In genomic region chr11:35066783-35067476, GRCh38 we compare ENCODE assay signal across 10 cellular contexts.
DNase-seq lines count a peak whose midpoint lies in the region; ATAC-seq and TF ChIP-seq lines count a peak whose summit lies in the region.
"Had no signal": no experiment of that assay in that cellular context is flagged by ENCODE, and none has a peak within 500 bp of the region (broad histone marks: within the 10 kb centered on the region; RNA-seq: fewer than 3 reads in every experiment).

No MANE protein-coding gene starts in this region.

- 59% methylated on average over 4 of the region's 4 CpGs for WGBS in thymus

- peaks cover 26% of the 10 kb centered on the region for H3K4me1 Mint-ChIP-seq in T-helper 2 cell treated with Interferon-gamma antibody and Interleukin-4, amounts not matched to agents 5 μg/mL and 100 μg/mL, for 36 hours (ENCODE audit: low read depth)
- H3K4me1 Mint-ChIP-seq in nephron progenitor cell = no peaks in the 10 kb centered on the region

- no peaks in the 10 kb centered on the region for H3K27me3 ChIP-seq in thymus (ENCODE audit: control insufficient read depth, insufficient read depth)

- peak overlapping the region; percentile 57 for H3K4me3 Mint-ChIP-seq in T-helper 2 cell treated with Interferon-gamma antibody and Interleukin-4, amounts not matched to agents 5 μg/mL and 100 μg/mL, for 36 hours
- no peak overlapping the region for H3K4me3 Mint-ChIP-seq in nephron progenitor cell

- H3K27ac Mint-ChIP-seq in T-helper 2 cell treated with Interferon-gamma antibody and Interleukin-4, amounts not matched to agents 5 μg/mL and 100 μg/mL, for 36 hours = peak overlapping the region; percentile 76
- H3K27ac Mint-ChIP-seq in nephron progenitor cell = no peak overlapping the region

- H3K9me3 Mint-ChIP-seq in T-helper 2 cell treated with Interferon-gamma antibody and Interleukin-4, amounts not matched to agents 5 μg/mL and 100 μg/mL, for 36 hours = peaks cover 29% of the 10 kb centered on the region
- H3K9me3 Mint-ChIP-seq in nephron progenitor cell = peaks cover 24% of the 10 kb centered on the region

- H3K36me3 Mint-ChIP-seq in T-helper 2 cell treated with Interferon-gamma antibody and Interleukin-4, amounts not matched to agents 5 μg/mL and 100 μg/mL, for 36 hours (ENCODE audit: low read depth) = peaks cover 23% of the 10 kb centered on the region
- H3K36me3 Mint-ChIP-seq in nephron progenitor cell (ENCODE audit: low read depth) = peaks cover 14% of the 10 kb centered on the region

- peaks cover 12% of the 10 kb centered on the region for H3K4me1 ChIP-seq in thymus (ENCODE audit: control insufficient read depth, insufficient read depth, low read length)

- peak; percentile 68 for ATAC-seq in HG03045 (IDR thresholded peaks at IDR 0.05; ENCODE audit: unreplicated experiment)
- ATAC-seq: HepG2 had no signal

- DNase-seq in activated gamma-delta T cell treated with Interleukin-2 at 50 U/mL for 16 hours = peak; percentile 34
- DNase-seq in activated gamma-delta T cell (lab: John Stamatoyannopoulos, UW) = no peak
- peak; percentile 66 for DNase-seq in T-helper 2 cell treated with Interferon-gamma antibody and Interleukin-4, amounts not matched to agents 5 μg/mL and 100 μg/mL, for 36 hours (ENCODE audit: low spot score)
- no peak for DNase-seq in nephron progenitor cell
- no peak for DNase-seq in caudate nucleus (lab: John Stamatoyannopoulos, UW)
- DNase-seq in hippocampal formation (lab: John Stamatoyannopoulos, UW) = no peak

- TF ChIP-seq CTCF in nephron progenitor cell (IDR thresholded peaks at IDR 0.05) = no peak

- peaks cover 14% of the 10 kb centered on the region for H3K27me3 Mint-ChIP-seq in T-helper 2 cell treated with Interferon-gamma antibody and Interleukin-4, amounts not matched to agents 5 μg/mL and 100 μg/mL, for 36 hours (ENCODE audit: low read depth)
- peaks cover 3% of the 10 kb centered on the region for H3K27me3 Mint-ChIP-seq in nephron progenitor cell (ENCODE audit: low read depth, poor library complexity)

- H3K36me3 ChIP-seq in thymus (ENCODE audit: control insufficient read depth, insufficient read depth) = no peaks in the 10 kb centered on the region

- H3K27ac ChIP-seq in thymus (ENCODE audit: low read depth) (peak overlapping the region; percentile 66), caudate nucleus (ENCODE audit: low read depth, low read length) (no peak overlapping the region)
- H3K27ac ChIP-seq: epithelial cell of prostate had no signal

- H3K4me3 ChIP-seq in thymus (ENCODE audit: low read length) = no peak overlapping the region

- H3K9me3 ChIP-seq in thymus (ENCODE audit: control insufficient read depth) = no peaks in the 10 kb centered on the region

Comparison
In these comparisons a context has a peak if more than half of its experiments do, and no peak if none do; other contexts are left out.
1. DNase-seq: peak in activated gamma-delta T cell treated with Interleukin-2 at 50 U/mL for 16 hours (single experiment) and T-helper 2 cell treated with Interferon-gamma antibody and Interleukin-4, amounts not matched to agents 5 μg/mL and 100 μg/mL, for 36 hours (single experiment); none in activated gamma-delta T cell (single experiment), nephron progenitor cell (single experiment), caudate nucleus (0 of 61) and hippocampal formation (0 of 2).